Comparison of ENCODE assay signal across 24 cellular contexts in the genomic region with DNA sequence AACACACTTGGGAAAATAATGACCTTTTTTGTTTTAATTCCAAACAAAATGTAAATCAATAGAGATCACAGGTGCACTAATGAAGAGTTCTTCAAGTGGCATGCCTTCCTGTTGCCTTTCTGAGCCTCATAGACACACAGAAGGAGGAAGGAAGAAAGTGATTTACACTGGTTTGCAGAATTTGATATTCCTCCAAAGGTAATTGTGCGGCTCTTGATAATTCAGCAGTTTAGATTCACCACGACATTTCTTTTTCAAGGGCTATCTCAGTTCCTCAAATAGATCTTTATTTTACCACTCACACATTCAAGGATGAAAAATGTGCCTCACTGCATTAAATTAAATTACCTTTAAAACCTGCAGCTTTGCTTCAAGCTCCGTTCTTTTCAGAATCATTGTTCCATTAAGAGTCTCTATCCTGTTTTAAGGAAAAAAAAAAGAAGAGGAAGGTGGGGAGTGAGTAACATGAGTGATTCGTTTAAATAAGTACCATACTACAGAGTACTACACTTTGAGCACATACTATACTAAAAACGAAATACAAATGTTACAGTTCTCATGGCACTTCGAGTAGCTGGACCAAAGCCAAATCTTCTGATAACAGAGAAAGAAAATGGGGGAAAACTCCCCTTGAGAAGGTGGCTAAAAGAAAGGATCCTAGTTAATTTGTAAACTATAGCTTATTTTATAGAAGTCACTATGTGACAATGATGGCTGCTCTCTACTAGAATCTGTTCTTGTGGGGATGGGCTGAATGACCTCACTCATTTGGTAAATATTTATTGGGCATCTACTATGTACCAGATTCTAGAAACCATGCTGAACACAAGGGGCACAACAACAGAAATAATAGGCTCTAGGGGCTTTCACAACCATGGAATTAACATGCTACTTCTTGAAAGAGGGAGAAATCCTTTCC. TPM values are rescaled to one million over a fixed set of nuclear protein-coding genes. Genes with fewer than 3 reads are reported as not detected.
A peak's percentile ranks its signal among the peaks of the same experiment; 100 is the strongest.
DNase-seq lines count a peak whose midpoint lies in the region; ATAC-seq and TF ChIP-seq lines count a peak whose summit lies in the region.
"Had no signal": no experiment of that assay in that cellular context is flagged by ENCODE, and none has a peak within 500 bp of the region (broad histone marks: within the 10 kb centered on the region; RNA-seq: fewer than 3 reads in every experiment).

No MANE protein-coding gene starts in this region.

- peak overlapping the region; percentile 39 for H3K4me3 ChIP-seq in CD4-positive, CD25-positive, alpha-beta regulatory T cell (ENCODE audit: low read depth, low read length)
- no peak overlapping the region for H3K4me3 ChIP-seq in CD4-positive, alpha-beta memory T cell (ENCODE audit: low read length in 2 of 2)
- no peak overlapping the region for H3K4me3 ChIP-seq in effector memory CD4-positive, alpha-beta T cell (ENCODE audit: insufficient read depth, low read depth, low read length, poor library complexity, severe bottlenecking)
- no peak overlapping the region for H3K4me3 ChIP-seq in A673 (ENCODE audit: low read depth, low read length, poor library complexity, severe bottlenecking)
- H3K4me3 ChIP-seq: adrenal gland, SJCRH30 had no signal

- ATAC-seq in CD4-positive, CD25-positive, alpha-beta regulatory T cell (ENCODE audit: low read depth in 2 of 2): no peak
- no peak for ATAC-seq in GM21390 (IDR thresholded peaks at IDR 0.05; ENCODE audit: unreplicated experiment)
- ATAC-seq: foreskin keratinocyte had no signal

- peaks cover 41% of the 10 kb centered on the region for H3K4me1 ChIP-seq in CD4-positive, CD25-positive, alpha-beta regulatory T cell (ENCODE audit: control insufficient read depth, insufficient read depth, low read length, poor library complexity, severe bottlenecking)
- H3K4me1 ChIP-seq in CD4-positive, alpha-beta memory T cell (ENCODE audit: insufficient read depth, low read length): peaks cover 87% of the 10 kb centered on the region
- peaks cover 27% of the 10 kb centered on the region for H3K4me1 ChIP-seq in effector memory CD4-positive, alpha-beta T cell (ENCODE audit: control insufficient read depth, insufficient read depth, low read length, poor library complexity, severe bottlenecking)
- H3K4me1 ChIP-seq in A673 (ENCODE audit: insufficient read depth, low read length, poor library complexity, severe bottlenecking): no peaks in the 10 kb centered on the region
- H3K4me1 ChIP-seq: adrenal gland, BE2C, foreskin keratinocyte had no signal

- no peak for TF ChIP-seq CTCF in A673 (conservative IDR thresholded peaks at IDR 0.05; ENCODE audit: low read depth, low read length)

- H3K27me3 ChIP-seq in CD4-positive, CD25-positive, alpha-beta regulatory T cell (ENCODE audit: control insufficient read depth, insufficient read depth, low read length): no peaks in the 10 kb centered on the region
- H3K27me3 ChIP-seq in CD4-positive, alpha-beta memory T cell (ENCODE audit: insufficient read depth, low read length): no peaks in the 10 kb centered on the region
- H3K27me3 ChIP-seq in effector memory CD4-positive, alpha-beta T cell (replicated peaks; ENCODE audit: control insufficient read depth, insufficient read depth, low read length, poor library complexity, severe bottlenecking): no peaks in the 10 kb centered on the region
- no peaks in the 10 kb centered on the region for H3K27me3 ChIP-seq in A673 (replicated peaks; ENCODE audit: insufficient read depth, low read depth, low read length, poor library complexity)
- H3K27me3 ChIP-seq: adrenal gland, BE2C, foreskin keratinocyte, SJCRH30 had no signal

- CTCF ChIA-PET in CD4-positive, alpha-beta memory T cell (lab: Charles Lee; ENCODE audit: partially characterized antibody): interaction anchor here (1.3 to 5.6 kb wide), 4 partner anchors 12 to 100 kb away, joined by 3 to 21 read pairs (median 13); partner anchors contain the start of gene CYTIP
- CTCF ChIA-PET in activated CD4-positive, alpha-beta memory T cell treated with anti-CD3 and anti-CD28 coated beads for 36 hours (lab: Charles Lee): interaction anchor here (0.9 to 1.4 kb wide), 3 partner anchors 90 to 124 kb away, joined by 3 to 6 read pairs (median 3); no protein-coding TSS in a partner anchor
- CTCF ChIA-PET in A673 (lab: Charles Lee): no interaction called here

- intact Hi-C loops in CD4-positive, alpha-beta memory T cell (cut with micrococcal nuclease): loop anchor here (1.0 to 10.0 kb wide), 2 partner anchors 8 to 198 kb away; partner anchors contain the start of gene ACVR1C
- intact Hi-C loops in activated CD4-positive, alpha-beta memory T cell treated with anti-CD3 and anti-CD28 coated beads for 36 hours (cut with micrococcal nuclease): no loop called here
- intact Hi-C loops in A673 (cut with micrococcal nuclease; ENCODE audit: unreplicated experiment): no loop called here

- H3K36me3 Mint-ChIP-seq in CD4-positive, CD25-positive, alpha-beta regulatory T cell: peaks cover 80% of the 10 kb centered on the region
- peaks cover 87 to 93% of the 10 kb centered on the region in 2 donors for H3K36me3 Mint-ChIP-seq in CD4-positive, alpha-beta memory T cell
- H3K36me3 Mint-ChIP-seq in activated CD4-positive, alpha-beta memory T cell treated with anti-CD3 and anti-CD28 coated beads for 36 hours: peaks cover 90% of the 10 kb centered on the region

- no TSS peak for BruUV-seq in A673 (replicated peaks; lab: Mats Ljungman, UMichigan)

- peaks cover 13 to 17% of the 10 kb centered on the region in 2 experiments for H3K9me3 ChIP-seq in CD4-positive, CD25-positive, alpha-beta regulatory T cell (ENCODE audit: control insufficient read depth in 2 of 2, low read length in 2 of 2)
- H3K9me3 ChIP-seq in CD4-positive, alpha-beta memory T cell (ENCODE audit: control insufficient read depth in 1 of 2, low read length in 2 of 2): no peaks in the 10 kb centered on the region
- peaks cover 4% of the 10 kb centered on the region for H3K9me3 ChIP-seq in effector memory CD4-positive, alpha-beta T cell (ENCODE audit: control insufficient read depth, low read length)
- no peaks in the 10 kb centered on the region for H3K9me3 ChIP-seq in A673 (ENCODE audit: low read depth, low read length, poor library complexity, severe bottlenecking)
- H3K9me3 ChIP-seq: BE2C had no signal

- H3K27ac ChIP-seq in CD4-positive, CD25-positive, alpha-beta regulatory T cell (ENCODE audit: insufficient read depth, low read length, poor library complexity, severe bottlenecking): peak overlapping the region; percentile 52
- no peak overlapping the region for H3K27ac ChIP-seq in CD4-positive, alpha-beta memory T cell (ENCODE audit: low read depth, low read length)
- peak overlapping the region; percentile 10 for H3K27ac ChIP-seq in effector memory CD4-positive, alpha-beta T cell (ENCODE audit: insufficient read depth, low read length, poor library complexity, severe bottlenecking)
- H3K27ac ChIP-seq in A673 (ENCODE audit: low read depth, low read length, poor library complexity, severe bottlenecking): no peak overlapping the region
- H3K27ac ChIP-seq: adrenal gland, epithelial cell of prostate, foreskin keratinocyte, SJCRH30 had no signal

- no peak for DNase-seq in CD4-positive, CD25-positive, alpha-beta regulatory T cell
- no peak for DNase-seq in CD4-positive, alpha-beta memory T cell
- no peak for DNase-seq in activated CD4-positive, alpha-beta memory T cell treated with anti-CD3 and anti-CD28 coated beads for 36 hours
- no peak for DNase-seq in effector memory CD4-positive, alpha-beta T cell
- DNase-seq in NCI-H526 treated with DMSO at 0.1 percent for 48 hours (lab: John Stamatoyannopoulos, UW): no peak
- DNase-seq in HUDEP-2 (lab: John Stamatoyannopoulos, UW; ENCODE audit: unreplicated experiment in 76 of 76): no peak
- DNase-seq in A673 (ENCODE audit: low spot score): no peak
- DNase-seq: adrenal gland; BE2C; dermis blood vessel endothelial cell; foreskin keratinocyte; H7; kidney; mesenchymal stem cell; NCI-H1417; NCI-H2171; SJCRH30; small intestine; stimulated activated CD4-positive, alpha-beta T cell treated with anti-CD3 and anti-CD28 coated beads, Interleukin-2, amount 100 ng/mL, for 48 hours; T1000 had no signal

- no peaks in the 10 kb centered on the region for H3K27me3 Mint-ChIP-seq in CD4-positive, CD25-positive, alpha-beta regulatory T cell
- H3K27me3 Mint-ChIP-seq in CD4-positive, alpha-beta memory T cell: no peaks in the 10 kb centered on the region
- H3K27me3 Mint-ChIP-seq in activated CD4-positive, alpha-beta memory T cell treated with anti-CD3 and anti-CD28 coated beads for 36 hours: no peaks in the 10 kb centered on the region

- H3K4me1 Mint-ChIP-seq in CD4-positive, CD25-positive, alpha-beta regulatory T cell: peaks cover 47 to 85% (median 71%) of the 10 kb centered on the region in 4 donors
- H3K4me1 Mint-ChIP-seq in CD4-positive, alpha-beta memory T cell: peaks cover 46 to 82% (median 69%) of the 10 kb centered on the region in 4 donors
- peaks cover 79% of the 10 kb centered on the region for H3K4me1 Mint-ChIP-seq in activated CD4-positive, alpha-beta memory T cell treated with anti-CD3 and anti-CD28 coated beads for 36 hours (ENCODE audit: low read depth)

- peak overlapping the region; percentile 23 to 94 (median 24) for H3K27ac Mint-ChIP-seq in CD4-positive, CD25-positive, alpha-beta regulatory T cell
- H3K27ac Mint-ChIP-seq in CD4-positive, alpha-beta memory T cell: peak overlapping the region; percentile 38 to 95 (median 73)
- peak overlapping the region; percentile 99 for H3K27ac Mint-ChIP-seq in activated CD4-positive, alpha-beta memory T cell treated with anti-CD3 and anti-CD28 coated beads for 36 hours
- H3K27ac Mint-ChIP-seq: nephron had no signal

- peaks cover 97% of the 10 kb centered on the region for H3K36me3 ChIP-seq in CD4-positive, CD25-positive, alpha-beta regulatory T cell (ENCODE audit: control insufficient read depth, insufficient read depth, low read length)
- H3K36me3 ChIP-seq in CD4-positive, alpha-beta memory T cell (ENCODE audit: insufficient read depth, low read length): peaks cover 84% of the 10 kb centered on the region
- peaks cover 97% of the 10 kb centered on the region for H3K36me3 ChIP-seq in effector memory CD4-positive, alpha-beta T cell (ENCODE audit: control insufficient read depth, insufficient read depth, low read length)
- H3K36me3 ChIP-seq in A673 (ENCODE audit: insufficient read depth, low read length, poor library complexity, severe bottlenecking): no peaks in the 10 kb centered on the region
- H3K36me3 ChIP-seq: adrenal gland, BE2C, SJCRH30 had no signal

- H3K9me3 Mint-ChIP-seq in CD4-positive, CD25-positive, alpha-beta regulatory T cell: peaks cover 0 to 14% (median 4%) of the 10 kb centered on the region in 7 donors
- peaks cover 3 to 28% (median 16%) of the 10 kb centered on the region in 8 donors for H3K9me3 Mint-ChIP-seq in CD4-positive, alpha-beta memory T cell
- peaks cover 11% of the 10 kb centered on the region for H3K9me3 Mint-ChIP-seq in activated CD4-positive, alpha-beta memory T cell treated with anti-CD3 and anti-CD28 coated beads for 36 hours

- POLR2A ChIA-PET in CD4-positive, alpha-beta memory T cell (lab: Charles Lee; ENCODE audit: partially characterized antibody): interaction anchor here (0.5 to 27.4 kb wide), 6 partner anchors 1 to 1031 kb away, joined by 3 to 1017 read pairs (median 592); partner anchors contain the start of genes CYTIP and ERMN
- POLR2A ChIA-PET in activated CD4-positive, alpha-beta memory T cell treated with anti-CD3 and anti-CD28 coated beads for 36 hours (lab: Charles Lee): interaction anchor here (1.9 to 17.5 kb wide), 5 partner anchors 5 to 20 kb away, joined by 4 to 319 read pairs (median 225); partner anchors contain the start of gene CYTIP
- POLR2A ChIA-PET in A673 (lab: Charles Lee; ENCODE audit: low non-redundant PET): no interaction called here

- H3K4me3 Mint-ChIP-seq in CD4-positive, CD25-positive, alpha-beta regulatory T cell: peak overlapping the region; percentile 28 to 84 (median 58)
- peak overlapping the region in 4 of 8 donors; percentile 14 to 52 (median 41) for H3K4me3 Mint-ChIP-seq in CD4-positive, alpha-beta memory T cell
- H3K4me3 Mint-ChIP-seq in activated CD4-positive, alpha-beta memory T cell treated with anti-CD3 and anti-CD28 coated beads for 36 hours: peak overlapping the region; percentile 20
- H3K4me3 Mint-ChIP-seq: nephron had no signal

RNA-seq across cellular contexts. Expression of gene CYTIP, which starts 16.6 kb away (rescaled TPM):
- 454 TPM for total RNA-seq in CD4-positive, CD25-positive, alpha-beta regulatory T cell
- polyA plus RNA-seq in CD4-positive, CD25-positive, alpha-beta regulatory T cell: 100 to 1,000 TPM; 123 to 205 (median 150) TPM
- 100 to 1,000 TPM; 231 to 248 TPM for total RNA-seq in CD4-positive, alpha-beta memory T cell
- polyA plus RNA-seq in CD4-positive, alpha-beta memory T cell: 100 to 1,000 TPM; 163 to 176 TPM
- total RNA-seq in activated CD4-positive, alpha-beta memory T cell treated with anti-CD3 and anti-CD28 coated beads for 36 hours: 100 to 1,000 TPM; 369 to 388 TPM
- total RNA-seq in A673 (2021): not detected in 2 replicates
- total RNA-seq: bronchial epithelial cell, dermis blood vessel endothelial cell, foreskin keratinocyte had no signal
- polyA plus RNA-seq: foreskin keratinocyte had no signal

Comparison
In these comparisons a context has a peak if more than half of its experiments do, and no peak if none do; other contexts are left out.
1. H3K27ac ChIP-seq: peak in CD4-positive, CD25-positive, alpha-beta regulatory T cell (single experiment) and effector memory CD4-positive, alpha-beta T cell (single experiment); none in CD4-positive, alpha-beta memory T cell (single experiment) and A673 (single experiment).
2. H3K27ac Mint-ChIP-seq: peak in every context shown above with its lines; median percentile 99 in activated CD4-positive, alpha-beta memory T cell treated with anti-CD3 and anti-CD28 coated beads for 36 hours; 73 in CD4-positive, alpha-beta memory T cell; 24 in CD4-positive, CD25-positive, alpha-beta regulatory T cell.
3. RNA of gene CYTIP, which starts 16.6 kb away (total RNA-seq): 454 TPM in CD4-positive, CD25-positive, alpha-beta regulatory T cell (single experiment), 369 to 388 TPM in activated CD4-positive, alpha-beta memory T cell treated with anti-CD3 and anti-CD28 coated beads for 36 hours and 231 to 248 TPM in CD4-positive, alpha-beta memory T cell; not detected in A673; every median in the first group is over 100 times any median in the second.